12 cellular contexts compared by ENCODE assay signal in genomic region chr9:130432796-130433167, GRCh38. TPM values are rescaled to one million over a fixed set of nuclear protein-coding genes. Genes with fewer than 3 reads are reported as not detected.
DNase-seq lines count a peak whose midpoint lies in the region; ATAC-seq and TF ChIP-seq lines count a peak whose summit lies in the region.
"Had no signal": no experiment of that assay in that cellular context is flagged by ENCODE, and none has a peak within 500 bp of the region (broad histone marks: within the 10 kb centered on the region; RNA-seq: fewer than 3 reads in every experiment).

No MANE protein-coding gene starts in this region.

- peak; percentile 11 for ATAC-seq in activated CD4-positive, alpha-beta T cell treated with anti-CD3 and anti-CD28 coated beads for 36 hours
- ATAC-seq in left lobe of liver (peak; percentile 66), HG03442 (IDR thresholded peaks at IDR 0.05; ENCODE audit: unreplicated experiment) (no peak)
- ATAC-seq in stimulated activated effector memory CD8-positive, alpha-beta T cell treated with anti-CD3 and anti-CD28 coated beads, Interleukin-12 subunit alpha, Interleukin-12 subunit beta, amount 100 ng/mL, for 72 hours, result peak; percentile 12

- DNase-seq in activated CD4-positive, alpha-beta T cell treated with anti-CD3 and anti-CD28 coated beads for 36 hours, result no peak
- no peak for DNase-seq in activated CD4-positive, alpha-beta T cell treated with anti-CD3 and anti-CD28 coated beads for 48 hours
- DNase-seq in MCF 10A (ENCODE audit: unreplicated experiment) (no peak), left lobe of liver (ENCODE audit: low spot score) (peak; percentile 91), globus pallidus (ENCODE audit: low spot score) (no peak), SW480 (ENCODE audit: low spot score) (no peak)
- DNase-seq in stimulated activated effector memory CD8-positive, alpha-beta T cell treated with anti-CD3 and anti-CD28 coated beads, Interleukin-12 subunit alpha, Interleukin-12 subunit beta, amount 100 ng/mL, for 72 hours (ENCODE audit: low spot score in 2 of 2), result no peak
- DNase-seq: midbrain, NCI-H446 treated with DMSO at 0.1 percent for 48 hours had no signal

- H3K36me3 Mint-ChIP-seq in activated CD4-positive, alpha-beta T cell treated with anti-CD3 and anti-CD28 coated beads for 36 hours (ENCODE audit: low read depth), result no peaks in the 10 kb centered on the region
- peaks cover 5% of the 10 kb centered on the region for H3K36me3 Mint-ChIP-seq in MCF 10A (ENCODE audit: insufficient read depth, unreplicated experiment)
- no peaks in the 10 kb centered on the region for H3K36me3 Mint-ChIP-seq in stimulated activated effector memory CD8-positive, alpha-beta T cell treated with anti-CD3 and anti-CD28 coated beads, Interleukin-12 subunit alpha, Interleukin-12 subunit beta, amount 100 ng/mL, for 72 hours
- H3K36me3 Mint-ChIP-seq: IgD-negative memory B cell had no signal

- peaks cover 3% of the 10 kb centered on the region for H3K4me1 Mint-ChIP-seq in activated CD4-positive, alpha-beta T cell treated with anti-CD3 and anti-CD28 coated beads for 36 hours
- H3K4me1 Mint-ChIP-seq in MCF 10A (ENCODE audit: insufficient read depth, unreplicated experiment), result peaks cover 8% of the 10 kb centered on the region
- peaks cover 11% of the 10 kb centered on the region for H3K4me1 Mint-ChIP-seq in stimulated activated effector memory CD8-positive, alpha-beta T cell treated with anti-CD3 and anti-CD28 coated beads, Interleukin-12 subunit alpha, Interleukin-12 subunit beta, amount 100 ng/mL, for 72 hours

- POLR2A ChIA-PET in activated CD4-positive, alpha-beta T cell treated with anti-CD3 and anti-CD28 coated beads for 36 hours (lab: Charles Lee), result no interaction called here
- POLR2A ChIA-PET in MCF 10A (lab: Yijun Ruan, JAX), result no interaction called here

- H3K27ac Mint-ChIP-seq in activated CD4-positive, alpha-beta T cell treated with anti-CD3 and anti-CD28 coated beads for 36 hours, result no peak overlapping the region
- peak overlapping the region; percentile 63 for H3K27ac Mint-ChIP-seq in MCF 10A (ENCODE audit: low read depth, unreplicated experiment)
- H3K27ac Mint-ChIP-seq in stimulated activated effector memory CD8-positive, alpha-beta T cell treated with anti-CD3 and anti-CD28 coated beads, Interleukin-12 subunit alpha, Interleukin-12 subunit beta, amount 100 ng/mL, for 72 hours, result no peak overlapping the region
- H3K27ac Mint-ChIP-seq: activated T-helper 2 cell treated with anti-CD3 and anti-CD28 coated beads, Interferon-gamma antibody, Interleukin-2, Interleukin-4, amounts not matched to agents 10 μg/mL and 5 μg/mL and 100 μg/mL, durations not matched to agents 14 hours and 24 hours and 36 hours; IgD-negative memory B cell had no signal

- TF ChIP-seq CTCF in MCF 10A (IDR thresholded peaks at IDR 0.05; ENCODE audit: unreplicated experiment), result no peak

- no peaks in the 10 kb centered on the region for H3K9me3 Mint-ChIP-seq in activated CD4-positive, alpha-beta T cell treated with anti-CD3 and anti-CD28 coated beads for 36 hours (ENCODE audit: low read depth)
- H3K9me3 Mint-ChIP-seq in MCF 10A (ENCODE audit: unreplicated experiment), result peaks cover 7% of the 10 kb centered on the region
- H3K9me3 Mint-ChIP-seq in stimulated activated effector memory CD8-positive, alpha-beta T cell treated with anti-CD3 and anti-CD28 coated beads, Interleukin-12 subunit alpha, Interleukin-12 subunit beta, amount 100 ng/mL, for 72 hours, result no peaks in the 10 kb centered on the region
- H3K9me3 Mint-ChIP-seq: activated T-helper 2 cell treated with anti-CD3 and anti-CD28 coated beads, Interferon-gamma antibody, Interleukin-2, Interleukin-4, amounts not matched to agents 10 μg/mL and 5 μg/mL and 100 μg/mL, durations not matched to agents 14 hours and 24 hours and 36 hours; IgD-negative memory B cell had no signal

- intact Hi-C loops in activated CD4-positive, alpha-beta T cell treated with anti-CD3 and anti-CD28 coated beads for 36 hours (cut with DNase I, micrococcal nuclease), result no loop called here
- intact Hi-C loops in MCF 10A (cut with micrococcal nuclease), result no loop called here

- no peak overlapping the region for H3K4me3 Mint-ChIP-seq in activated CD4-positive, alpha-beta T cell treated with anti-CD3 and anti-CD28 coated beads for 36 hours
- H3K4me3 Mint-ChIP-seq in MCF 10A (ENCODE audit: unreplicated experiment), result no peak overlapping the region
- peak overlapping the region; percentile 38 for H3K4me3 Mint-ChIP-seq in stimulated activated effector memory CD8-positive, alpha-beta T cell treated with anti-CD3 and anti-CD28 coated beads, Interleukin-12 subunit alpha, Interleukin-12 subunit beta, amount 100 ng/mL, for 72 hours

- peaks cover 17% of the 10 kb centered on the region for H3K27me3 Mint-ChIP-seq in activated CD4-positive, alpha-beta T cell treated with anti-CD3 and anti-CD28 coated beads for 36 hours
- H3K27me3 Mint-ChIP-seq in MCF 10A (ENCODE audit: insufficient read depth, unreplicated experiment), result no peaks in the 10 kb centered on the region

- CTCF ChIA-PET in activated CD4-positive, alpha-beta T cell treated with anti-CD3 and anti-CD28 coated beads for 36 hours (lab: Charles Lee), result no interaction called here
- CTCF ChIA-PET in MCF 10A (lab: Yijun Ruan, JAX), result interaction anchor here (1.0 kb wide), 1 partner anchor 240 kb away, joined by 3 read pairs; no protein-coding TSS in a partner anchor

- BruUV-seq in MCF 10A (replicated peaks; lab: Mats Ljungman, UMichigan), result no TSS peak

RNA-seq across cellular contexts. Expression of gene ASS1, which starts 12.0 kb away (rescaled TPM):
- total RNA-seq in activated CD4-positive, alpha-beta T cell treated with anti-CD3 and anti-CD28 coated beads for 36 hours, result 1 to 10 TPM; 8.6 to 9.3 TPM
- total RNA-seq in MCF 10A (2022) (204 and 299 TPM in 2 replicates), left lobe of liver (1,233 TPM)

Comparison
In these comparisons a context has a peak if more than half of its experiments do, and no peak if none do; other contexts are left out.
1. RNA of gene ASS1, which starts 12.0 kb away (total RNA-seq): 1,233 TPM in left lobe of liver (single experiment) and 204 to 299 TPM in MCF 10A; 8.6 to 9.3 TPM in activated CD4-positive, alpha-beta T cell treated with anti-CD3 and anti-CD28 coated beads for 36 hours; every median in the first group is over 10 times any median in the second.